In the genomic region with DNA sequence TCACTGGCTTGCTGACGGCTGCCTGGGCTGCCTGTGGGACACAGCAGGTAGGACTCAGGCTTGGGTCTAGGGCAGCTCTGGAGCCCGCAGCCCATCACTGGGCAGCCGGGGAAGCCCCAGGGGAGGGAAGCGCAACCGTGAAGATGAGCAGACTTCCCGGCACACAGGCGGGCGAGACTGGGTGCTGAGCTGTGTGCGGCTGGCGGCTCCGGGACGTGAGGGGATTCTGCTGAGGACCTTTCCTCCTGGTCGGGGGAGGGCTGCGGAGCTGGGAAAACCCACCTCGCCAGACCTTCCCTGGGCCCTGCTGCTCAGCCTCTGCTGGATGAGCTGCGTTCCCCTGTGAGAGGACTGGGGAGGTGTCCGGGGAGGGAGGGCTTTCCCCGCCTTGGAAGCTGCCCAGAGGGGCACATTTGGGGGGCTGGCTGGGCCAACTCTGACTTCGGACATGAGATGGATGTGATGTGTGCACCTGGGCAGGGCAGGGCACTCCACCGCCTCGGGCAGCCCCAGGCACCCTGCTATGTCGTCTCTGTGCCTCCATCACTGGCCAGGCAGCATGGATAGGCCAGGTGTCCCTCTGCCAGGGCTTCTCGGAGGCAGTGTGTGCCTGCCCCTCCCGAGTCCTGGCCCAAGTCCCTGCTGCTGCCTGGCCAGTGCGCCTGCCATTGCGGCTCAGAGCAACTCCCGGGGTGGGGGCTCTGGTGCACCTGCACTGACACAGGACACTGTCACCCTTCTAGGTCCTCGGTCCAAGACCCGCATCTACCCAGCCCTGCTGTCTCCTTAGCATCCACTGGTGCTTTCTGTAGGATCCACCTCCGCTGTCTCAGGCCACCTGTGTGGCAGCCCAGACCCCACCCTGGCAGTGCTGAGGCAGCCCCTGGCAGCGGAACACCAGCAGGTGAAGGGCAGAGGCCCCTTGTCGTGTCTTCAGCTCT, we compare ENCODE assay signal across 10 cellular contexts.
DNase-seq lines count a peak whose midpoint lies in the region; ATAC-seq and TF ChIP-seq lines count a peak whose summit lies in the region.
"Had no signal": no experiment of that assay in that cellular context is flagged by ENCODE, and none has a peak within 500 bp of the region (broad histone marks: within the 10 kb centered on the region; RNA-seq: fewer than 3 reads in every experiment).

No MANE protein-coding gene starts in this region.

- H3K27me3 ChIP-seq in colonic mucosa (no peaks in the 10 kb centered on the region), mucosa of stomach (ENCODE audit: control insufficient read depth, insufficient read depth, low read length) (no peaks in the 10 kb centered on the region), tibial artery (no peaks in the 10 kb centered on the region)

- TF ChIP-seq CTCF in colonic mucosa (IDR thresholded peaks at IDR 0.05) = no peak
- no peak for TF ChIP-seq CTCF in tibial artery (IDR thresholded peaks at IDR 0.05)

- intact Hi-C loops in colonic mucosa (cut with DNase I) (no loop called here), tibial artery (cut with DNase I; ENCODE audit: low total_unique reads) (no loop called here)

- H3K27ac ChIP-seq in colonic mucosa = peak overlapping the region; percentile 69
- H3K27ac ChIP-seq in tibial artery = peak overlapping the region; percentile 75 to 80

- ATAC-seq in HG03175 (IDR thresholded peaks at IDR 0.05; ENCODE audit: unreplicated experiment) = no peak
- ATAC-seq in HG02623 (IDR thresholded peaks at IDR 0.05; ENCODE audit: unreplicated experiment) = no peak

- peak overlapping the region in 1 of 2 donors; percentile 7 for H3K9ac ChIP-seq in colonic mucosa (ENCODE audit: low read depth in 2 of 2, low read length in 2 of 2)
- H3K9ac ChIP-seq in mucosa of stomach (ENCODE audit: low read length) = peak overlapping the region; percentile 50

- H3K36me3 ChIP-seq in colonic mucosa (no peaks in the 10 kb centered on the region), mucosa of stomach (ENCODE audit: control insufficient read depth, insufficient read depth, low read length) (no peaks in the 10 kb centered on the region), tibial artery (peaks cover 0 to 7% (median 0%) of the 10 kb centered on the region in 3 donors)

- no peak overlapping the region for H3K4me3 ChIP-seq in colonic mucosa
- H3K4me3 ChIP-seq in mucosa of stomach (ENCODE audit: low read length) = no peak overlapping the region
- H3K4me3 ChIP-seq in tibial artery = no peak overlapping the region

- H3K9me3 ChIP-seq in colonic mucosa = no peaks in the 10 kb centered on the region
- no peaks in the 10 kb centered on the region for H3K9me3 ChIP-seq in mucosa of stomach (ENCODE audit: control insufficient read depth, low read length)
- no peaks in the 10 kb centered on the region for H3K9me3 ChIP-seq in tibial artery

- H3K4me1 ChIP-seq in colonic mucosa (no peaks in the 10 kb centered on the region), mucosa of stomach (ENCODE audit: control insufficient read depth, insufficient read depth, low read length) (peaks cover 20% of the 10 kb centered on the region), tibial artery (peaks cover 7 to 62% (median 46%) of the 10 kb centered on the region in 4 donors)

- DNase-seq in NCI-H69 (lab: John Stamatoyannopoulos, UW) = peak; percentile 60
- no peak for DNase-seq in colonic mucosa
- DNase-seq in tibial artery = no peak
- no peak for DNase-seq in activated T-cell treated with anti-CD3 and anti-CD28 coated beads for 4 hours
- DNase-seq: activated CD4-positive, alpha-beta T cell treated with anti-CD3 and anti-CD28 coated beads for 1 hour; CD4-positive, alpha-beta memory T cell; stimulated activated CD4-positive, alpha-beta T cell treated with anti-CD3 and anti-CD28 coated beads, Interleukin-15, amount 100 ng/mL, for 24 hours had no signal
